ENCODE assay signal across 17 cellular contexts in the genomic region with DNA sequence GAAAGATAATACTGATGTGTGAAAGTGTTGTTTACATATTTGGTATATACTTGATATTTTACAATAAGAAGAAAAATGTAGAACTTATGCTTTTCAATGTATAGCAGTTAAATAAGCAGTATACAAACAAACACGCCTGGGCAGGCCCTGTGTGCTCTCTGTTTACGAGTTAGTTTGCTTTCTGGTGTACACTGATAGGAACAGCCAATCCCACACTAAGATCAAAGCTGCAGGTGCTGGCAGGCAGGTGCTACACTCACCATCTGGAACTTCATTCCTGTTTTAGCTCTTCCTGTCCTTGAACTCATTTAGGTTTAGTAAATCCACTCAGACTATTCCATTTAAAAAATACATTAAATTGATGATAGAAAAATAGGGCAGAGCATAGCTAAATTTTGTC.
A peak's percentile ranks its signal among the peaks of the same experiment; 100 is the strongest.
DNase-seq lines count a peak whose midpoint lies in the region; ATAC-seq lines count a peak whose summit lies in the region.
"Had no signal": no experiment of that assay in that cellular context is flagged by ENCODE, and none has a peak within 500 bp of the region (broad histone marks: within the 10 kb centered on the region; RNA-seq: fewer than 3 reads in every experiment).

No MANE protein-coding gene starts in this region.

- DNase-seq in NCI-H510A (lab: John Stamatoyannopoulos, UW) (peak; percentile 4), NCI-H510A treated with DMSO at 0.1 percent for 48 hours (lab: John Stamatoyannopoulos, UW) (no peak), G401 (ENCODE audit: low spot score) (peak; percentile 6), SHP77 (lab: John Stamatoyannopoulos, UW) (peak; percentile 12 to 30), pons (ENCODE audit: low spot score) (peak; percentile 13)
- no peak for DNase-seq in activated CD8-positive, alpha-beta T cell treated with anti-CD3 and anti-CD28 coated beads, Interleukin-2, amount 10 ng/mL, durations not matched to agents 7 days and 5 days
- DNase-seq in activated naive CD4-positive, alpha-beta T cell treated with anti-CD3 and anti-CD28 coated beads for 36 hours, result no peak
- DNase-seq: C1 segment of cervical spinal cord; Caco-2; CD4-positive, alpha-beta memory T cell; GOT3; IMR-90; NCI-H1092; NCI-H2029; NCI-H446 treated with DMSO at 0.1 percent for 48 hours; NCI-H69; T-helper 2 cell had no signal

- H3K4me1 Mint-ChIP-seq in activated CD8-positive, alpha-beta T cell treated with anti-CD3 and anti-CD28 coated beads, Interleukin-2, amount 10 ng/mL, durations not matched to agents 7 days and 5 days (ENCODE audit: low read depth), result no peaks in the 10 kb centered on the region
- no peaks in the 10 kb centered on the region for H3K4me1 Mint-ChIP-seq in activated naive CD4-positive, alpha-beta T cell treated with anti-CD3 and anti-CD28 coated beads for 36 hours (ENCODE audit: low read depth)
- H3K4me1 Mint-ChIP-seq: CD4-positive, alpha-beta memory T cell had no signal

- no peak overlapping the region for H3K4me3 Mint-ChIP-seq in activated CD8-positive, alpha-beta T cell treated with anti-CD3 and anti-CD28 coated beads, Interleukin-2, amount 10 ng/mL, durations not matched to agents 7 days and 5 days
- H3K4me3 Mint-ChIP-seq in activated naive CD4-positive, alpha-beta T cell treated with anti-CD3 and anti-CD28 coated beads for 36 hours, result no peak overlapping the region
- H3K4me3 Mint-ChIP-seq: CD4-positive, alpha-beta memory T cell had no signal

- in situ Hi-C loops in G401 (cut with HindIII; ENCODE audit: low sequenced_read_pairs), result no loop called here

- POLR2A ChIA-PET in activated CD8-positive, alpha-beta T cell treated with anti-CD3 and anti-CD28 coated beads, Interleukin-2, amount 10 ng/mL, durations not matched to agents 7 days and 5 days (lab: Charles Lee), result no interaction called here

- H3K27ac Mint-ChIP-seq in activated CD8-positive, alpha-beta T cell treated with anti-CD3 and anti-CD28 coated beads, Interleukin-2, amount 10 ng/mL, durations not matched to agents 7 days and 5 days, result no peak overlapping the region
- no peak overlapping the region for H3K27ac Mint-ChIP-seq in activated naive CD4-positive, alpha-beta T cell treated with anti-CD3 and anti-CD28 coated beads for 36 hours
- H3K27ac Mint-ChIP-seq: CD4-positive, alpha-beta memory T cell had no signal

- intact Hi-C loops in activated naive CD4-positive, alpha-beta T cell treated with anti-CD3 and anti-CD28 coated beads for 36 hours (cut with micrococcal nuclease), result no loop called here

- H3K9me3 Mint-ChIP-seq in activated CD8-positive, alpha-beta T cell treated with anti-CD3 and anti-CD28 coated beads, Interleukin-2, amount 10 ng/mL, durations not matched to agents 7 days and 5 days (ENCODE audit: insufficient read depth), result peaks cover 9% of the 10 kb centered on the region
- peaks cover 6% of the 10 kb centered on the region for H3K9me3 Mint-ChIP-seq in activated naive CD4-positive, alpha-beta T cell treated with anti-CD3 and anti-CD28 coated beads for 36 hours

- CTCF ChIA-PET in activated CD8-positive, alpha-beta T cell treated with anti-CD3 and anti-CD28 coated beads, Interleukin-2, amount 10 ng/mL, durations not matched to agents 7 days and 5 days (lab: Charles Lee), result no interaction called here
- CTCF ChIA-PET in activated naive CD4-positive, alpha-beta T cell treated with anti-CD3 and anti-CD28 coated beads for 36 hours (lab: Charles Lee), result no interaction called here

- no peak for ATAC-seq in activated CD8-positive, alpha-beta T cell treated with anti-CD3 and anti-CD28 coated beads, Interleukin-2, amount 10 ng/mL, durations not matched to agents 7 days and 5 days

- H3K27me3 Mint-ChIP-seq in activated CD8-positive, alpha-beta T cell treated with anti-CD3 and anti-CD28 coated beads, Interleukin-2, amount 10 ng/mL, durations not matched to agents 7 days and 5 days (ENCODE audit: low read depth), result no peaks in the 10 kb centered on the region
- H3K27me3 Mint-ChIP-seq in activated naive CD4-positive, alpha-beta T cell treated with anti-CD3 and anti-CD28 coated beads for 36 hours (ENCODE audit: low read depth), result no peaks in the 10 kb centered on the region
- H3K27me3 Mint-ChIP-seq: CD4-positive, alpha-beta memory T cell had no signal

- no peaks in the 10 kb centered on the region for H3K36me3 Mint-ChIP-seq in activated CD8-positive, alpha-beta T cell treated with anti-CD3 and anti-CD28 coated beads, Interleukin-2, amount 10 ng/mL, durations not matched to agents 7 days and 5 days (ENCODE audit: low read depth)
- no peaks in the 10 kb centered on the region for H3K36me3 Mint-ChIP-seq in activated naive CD4-positive, alpha-beta T cell treated with anti-CD3 and anti-CD28 coated beads for 36 hours (ENCODE audit: low read depth)
- H3K36me3 Mint-ChIP-seq: CD4-positive, alpha-beta memory T cell had no signal

Comparison
In these comparisons a context has a peak if more than half of its experiments do, and no peak if none do; other contexts are left out.
1. DNase-seq: peak in NCI-H510A (single experiment), G401 (single experiment), SHP77 (2 of 2) and pons (single experiment); none in NCI-H510A treated with DMSO at 0.1 percent for 48 hours (single experiment), activated CD8-positive, alpha-beta T cell treated with anti-CD3 and anti-CD28 coated beads, Interleukin-2, amount 10 ng/mL, durations not matched to agents 7 days and 5 days (single experiment) and activated naive CD4-positive, alpha-beta T cell treated with anti-CD3 and anti-CD28 coated beads for 36 hours (single experiment).